ENCODE assay signal across 8 cellular contexts in genomic region chr19:51926426-51926783, GRCh38. TPM values are rescaled to one million over a fixed set of nuclear protein-coding genes. Genes with fewer than 3 reads are reported as not detected.
DNase-seq lines count a peak whose midpoint lies in the region; ATAC-seq and TF ChIP-seq lines count a peak whose summit lies in the region.

No MANE protein-coding gene starts in this region.

- H3K4me1 Mint-ChIP-seq in activated T-cell treated with anti-CD3 and anti-CD28 coated beads, Interleukin-2, amount 50 U/mL, for 4 hours (ENCODE audit: low read depth): peaks cover 23% of the 10 kb centered on the region
- peaks cover 19% of the 10 kb centered on the region for H3K4me1 Mint-ChIP-seq in memory B cell

- DNase-seq in activated T-cell treated with anti-CD3 and anti-CD28 coated beads, Interleukin-2, amount 50 U/mL, for 4 hours: peak; percentile 6
- DNase-seq in activated T-cell treated with anti-CD3 and anti-CD28 coated beads for 4 hours (no peak), breast epithelium (ENCODE audit: low spot score in 2 of 2) (no peak), memory B cell (ENCODE audit: low spot score in 2 of 2) (no peak), upper lobe of right lung (no peak), HPDE6-E6E7 (ENCODE audit: extremely low spot score) (no peak), NCI-H187 (lab: John Stamatoyannopoulos, UW) (no peak)

- H3K9me3 Mint-ChIP-seq in activated T-cell treated with anti-CD3 and anti-CD28 coated beads, Interleukin-2, amount 50 U/mL, for 4 hours: peaks cover 53% of the 10 kb centered on the region
- H3K9me3 Mint-ChIP-seq in memory B cell: peaks cover 21% of the 10 kb centered on the region

- H3K9me3 ChIP-seq in breast epithelium (peaks cover 26 to 37% of the 10 kb centered on the region in 2 donors), upper lobe of right lung (peaks cover 25% of the 10 kb centered on the region)

- no peak for ATAC-seq in activated T-cell treated with anti-CD3 and anti-CD28 coated beads, Interleukin-2, amount 50 U/mL, for 4 hours
- ATAC-seq in memory B cell (ENCODE audit: low read depth) (no peak), upper lobe of right lung (no peak), GM21381 (IDR thresholded peaks at IDR 0.05; ENCODE audit: unreplicated experiment) (no peak)

- H3K27me3 Mint-ChIP-seq in activated T-cell treated with anti-CD3 and anti-CD28 coated beads, Interleukin-2, amount 50 U/mL, for 4 hours (ENCODE audit: low read depth): no peaks in the 10 kb centered on the region
- no peaks in the 10 kb centered on the region for H3K27me3 Mint-ChIP-seq in memory B cell

- no peaks in the 10 kb centered on the region for H3K36me3 ChIP-seq in breast epithelium
- H3K36me3 ChIP-seq in upper lobe of right lung: peaks cover 15% of the 10 kb centered on the region

- H3K36me3 Mint-ChIP-seq in activated T-cell treated with anti-CD3 and anti-CD28 coated beads, Interleukin-2, amount 50 U/mL, for 4 hours (ENCODE audit: insufficient read depth): peaks cover 29% of the 10 kb centered on the region
- peaks cover 38% of the 10 kb centered on the region for H3K36me3 Mint-ChIP-seq in memory B cell

- peak overlapping the region; percentile 97 for H3K4me3 Mint-ChIP-seq in activated T-cell treated with anti-CD3 and anti-CD28 coated beads, Interleukin-2, amount 50 U/mL, for 4 hours
- peak overlapping the region; percentile 100 for H3K4me3 Mint-ChIP-seq in memory B cell

- H3K27ac ChIP-seq in breast epithelium (peak overlapping the region; percentile 86 to 91), upper lobe of right lung (peak overlapping the region; percentile 87)

- H3K4me1 ChIP-seq in breast epithelium: no peaks in the 10 kb centered on the region
- peaks cover 8% of the 10 kb centered on the region for H3K4me1 ChIP-seq in upper lobe of right lung

- no peaks in the 10 kb centered on the region for H3K27me3 ChIP-seq in breast epithelium
- H3K27me3 ChIP-seq in upper lobe of right lung: no peaks in the 10 kb centered on the region

- TF ChIP-seq CTCF in breast epithelium (IDR thresholded peaks at IDR 0.05) (no peak), upper lobe of right lung (IDR thresholded peaks at IDR 0.05) (no peak)

- H3K27ac Mint-ChIP-seq in memory B cell: peak overlapping the region; percentile 96

- intact Hi-C loops in breast epithelium (cut with DNase I; ENCODE audit: low total_unique reads) (no loop called here), upper lobe of right lung (cut with DNase I) (no loop called here)

- TF ChIP-seq POLR2A in breast epithelium (IDR thresholded peaks at IDR 0.05): no peak

- H3K4me3 ChIP-seq in breast epithelium: peak overlapping the region; percentile 77 to 84 (median 84)
- H3K4me3 ChIP-seq in upper lobe of right lung: peak overlapping the region; percentile 77

RNA-seq across cellular contexts. Expression of gene ZNF613, which starts 0.9 kb away (rescaled TPM):
- total RNA-seq in activated T-cell treated with anti-CD3 and anti-CD28 coated beads, Interleukin-2, amount 50 U/mL, for 4 hours: 1 to 10 TPM; 2.3 to 4.1 (median 2.7) TPM
- total RNA-seq in breast epithelium: 10 to 100 TPM in 1 of 3 donors, 1 to 10 TPM in 2; 5.9 to 13.5 (median 7.9) TPM
- total RNA-seq in upper lobe of right lung: 5.8 TPM

RNA-seq across cellular contexts. Expression of gene ZNF649, which starts 21.6 kb away (rescaled TPM):
- 10 to 100 TPM in 2 of 3 donors, 1 to 10 TPM in 1; 9.0 to 10.9 (median 10.4) TPM for total RNA-seq in activated T-cell treated with anti-CD3 and anti-CD28 coated beads, Interleukin-2, amount 50 U/mL, for 4 hours
- total RNA-seq in breast epithelium: 10 to 100 TPM; 11.7 to 22.8 (median 15.4) TPM
- total RNA-seq in upper lobe of right lung: 11.1 TPM

RNA-seq across cellular contexts. Expression of gene ZNF577, which starts 38.7 kb away (rescaled TPM):
- 1 to 10 TPM; 2.8 to 4.8 (median 3.5) TPM for total RNA-seq in activated T-cell treated with anti-CD3 and anti-CD28 coated beads, Interleukin-2, amount 50 U/mL, for 4 hours
- total RNA-seq in breast epithelium (10 to 100 TPM; 19.5 to 46.4 (median 21.0) TPM), upper lobe of right lung (9.4 TPM)
